Comparison of ENCODE assay signal across 11 cellular contexts in the genomic region with DNA sequence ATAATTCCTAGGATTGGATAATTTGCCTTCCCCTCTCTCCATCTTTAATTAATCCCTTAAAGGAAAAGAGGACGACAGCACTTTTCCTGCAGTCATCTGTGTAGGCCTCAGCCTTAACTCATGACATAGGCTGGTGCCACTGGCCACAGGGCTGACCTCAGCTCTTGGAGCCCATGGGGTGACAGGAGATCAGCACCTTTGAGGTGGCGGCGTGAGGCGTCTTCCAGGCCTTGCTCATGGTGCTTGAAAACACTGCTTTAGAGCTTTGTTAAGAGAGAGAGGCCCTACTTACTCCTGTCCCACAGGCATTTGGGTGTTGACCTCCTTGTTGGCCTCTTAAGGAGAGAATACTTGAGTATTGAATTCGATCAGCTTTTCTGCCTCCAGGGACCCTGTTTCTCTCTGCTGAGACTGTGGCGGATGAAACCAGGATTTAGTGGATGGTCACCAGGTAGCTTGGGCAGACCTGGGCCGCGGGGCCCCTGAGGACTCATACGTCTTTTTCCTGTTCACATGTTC. TPM values are rescaled to one million over a fixed set of nuclear protein-coding genes. Genes with fewer than 3 reads are reported as not detected.
DNase-seq lines count a peak whose midpoint lies in the region; ATAC-seq and TF ChIP-seq lines count a peak whose summit lies in the region.
"Had no signal": no experiment of that assay in that cellular context is flagged by ENCODE, and none has a peak within 500 bp of the region (broad histone marks: within the 10 kb centered on the region; RNA-seq: fewer than 3 reads in every experiment).

No MANE protein-coding gene starts in this region.

- peak overlapping the region; percentile 67 for H3K27ac Mint-ChIP-seq in activated naive CD4-positive, alpha-beta T cell treated with anti-CD3 and anti-CD28 coated beads, Interleukin-2, amount 10 ng/mL, durations not matched to agents 7 days and 5 days
- H3K27ac Mint-ChIP-seq in IgD-negative memory B cell, result peak overlapping the region; percentile 20 to 74 (median 58)
- peak overlapping the region; percentile 56 for H3K27ac Mint-ChIP-seq in dendritic cell treated with granulocyte-macrophage colony-stimulating factor and Interleukin-4, amounts not matched to agents 40 ng/mL and 50 ng/mL, for 4 days
- H3K27ac Mint-ChIP-seq in type B pancreatic cell, result no peak overlapping the region
- H3K27ac Mint-ChIP-seq in osteocyte (ENCODE audit: unreplicated experiment), result no peak overlapping the region

- H3K9me3 Mint-ChIP-seq in activated naive CD4-positive, alpha-beta T cell treated with anti-CD3 and anti-CD28 coated beads, Interleukin-2, amount 10 ng/mL, durations not matched to agents 7 days and 5 days, result no peaks in the 10 kb centered on the region
- no peaks in the 10 kb centered on the region for H3K9me3 Mint-ChIP-seq in IgD-negative memory B cell
- no peaks in the 10 kb centered on the region for H3K9me3 Mint-ChIP-seq in dendritic cell treated with granulocyte-macrophage colony-stimulating factor and Interleukin-4, amounts not matched to agents 40 ng/mL and 50 ng/mL, for 4 days
- H3K9me3 Mint-ChIP-seq in type B pancreatic cell, result no peaks in the 10 kb centered on the region
- H3K9me3 Mint-ChIP-seq in osteocyte (ENCODE audit: unreplicated experiment), result no peaks in the 10 kb centered on the region

- TF ChIP-seq CTCF in type B pancreatic cell (conservative IDR thresholded peaks at IDR 0.05) (no peak), osteocyte (IDR thresholded peaks at IDR 0.05) (no peak)

- ATAC-seq in HG02938 (IDR thresholded peaks at IDR 0.05; ENCODE audit: unreplicated experiment), result no peak

- intact Hi-C loops in dendritic cell treated with granulocyte-macrophage colony-stimulating factor and Interleukin-4, amounts not matched to agents 40 ng/mL and 50 ng/mL, for 4 days (cut with micrococcal nuclease), result no loop called here

- no peak overlapping the region for H3K4me3 Mint-ChIP-seq in activated naive CD4-positive, alpha-beta T cell treated with anti-CD3 and anti-CD28 coated beads, Interleukin-2, amount 10 ng/mL, durations not matched to agents 7 days and 5 days
- H3K4me3 Mint-ChIP-seq in IgD-negative memory B cell, result peak overlapping the region in 3 of 4 donors; percentile 6 to 59 (median 28)
- H3K4me3 Mint-ChIP-seq in dendritic cell treated with granulocyte-macrophage colony-stimulating factor and Interleukin-4, amounts not matched to agents 40 ng/mL and 50 ng/mL, for 4 days, result no peak overlapping the region
- H3K4me3 Mint-ChIP-seq in type B pancreatic cell, result no peak overlapping the region
- no peak overlapping the region for H3K4me3 Mint-ChIP-seq in osteocyte (ENCODE audit: unreplicated experiment)

- H3K4me1 Mint-ChIP-seq in activated naive CD4-positive, alpha-beta T cell treated with anti-CD3 and anti-CD28 coated beads, Interleukin-2, amount 10 ng/mL, durations not matched to agents 7 days and 5 days, result peaks cover 46% of the 10 kb centered on the region
- H3K4me1 Mint-ChIP-seq in IgD-negative memory B cell, result peaks cover 40 to 45% (median 41%) of the 10 kb centered on the region in 3 donors
- H3K4me1 Mint-ChIP-seq in dendritic cell treated with granulocyte-macrophage colony-stimulating factor and Interleukin-4, amounts not matched to agents 40 ng/mL and 50 ng/mL, for 4 days (ENCODE audit: low read depth), result peaks cover 53% of the 10 kb centered on the region
- H3K4me1 Mint-ChIP-seq in type B pancreatic cell (ENCODE audit: unreplicated experiment), result peaks cover 24% of the 10 kb centered on the region
- H3K4me1 Mint-ChIP-seq in osteocyte (ENCODE audit: unreplicated experiment), result peaks cover 27% of the 10 kb centered on the region

- H3K27me3 Mint-ChIP-seq in activated naive CD4-positive, alpha-beta T cell treated with anti-CD3 and anti-CD28 coated beads, Interleukin-2, amount 10 ng/mL, durations not matched to agents 7 days and 5 days, result no peaks in the 10 kb centered on the region
- H3K27me3 Mint-ChIP-seq in IgD-negative memory B cell, result no peaks in the 10 kb centered on the region
- no peaks in the 10 kb centered on the region for H3K27me3 Mint-ChIP-seq in dendritic cell treated with granulocyte-macrophage colony-stimulating factor and Interleukin-4, amounts not matched to agents 40 ng/mL and 50 ng/mL, for 4 days
- H3K27me3 Mint-ChIP-seq in type B pancreatic cell, result no peaks in the 10 kb centered on the region
- no peaks in the 10 kb centered on the region for H3K27me3 Mint-ChIP-seq in osteocyte (ENCODE audit: unreplicated experiment)

- CTCF ChIA-PET in activated naive CD4-positive, alpha-beta T cell treated with anti-CD3 and anti-CD28 coated beads, Interleukin-2, amount 10 ng/mL, durations not matched to agents 7 days and 5 days (lab: Charles Lee), result interaction anchor here (2.8 kb wide), 1 partner anchor 9 kb away, joined by 8 read pairs; no protein-coding TSS in a partner anchor

- H3K36me3 Mint-ChIP-seq in activated naive CD4-positive, alpha-beta T cell treated with anti-CD3 and anti-CD28 coated beads, Interleukin-2, amount 10 ng/mL, durations not matched to agents 7 days and 5 days, result peaks cover 41% of the 10 kb centered on the region
- H3K36me3 Mint-ChIP-seq in IgD-negative memory B cell (peaks cover 12% of the 10 kb centered on the region), type B pancreatic cell (peaks cover 18% of the 10 kb centered on the region), osteocyte (ENCODE audit: unreplicated experiment) (peaks cover 18% of the 10 kb centered on the region)
- peaks cover 68% of the 10 kb centered on the region for H3K36me3 Mint-ChIP-seq in dendritic cell treated with granulocyte-macrophage colony-stimulating factor and Interleukin-4, amounts not matched to agents 40 ng/mL and 50 ng/mL, for 4 days (ENCODE audit: low read depth)

- DNase-seq in activated naive CD4-positive, alpha-beta T cell treated with anti-CD3 and anti-CD28 coated beads, Interleukin-2, amount 10 ng/mL, durations not matched to agents 7 days and 5 days, result no peak
- no peak for DNase-seq in activated naive CD4-positive, alpha-beta T cell treated with anti-CD3 and anti-CD28 coated beads, Interleukin-2, amount 50 U/mL, for 16 hours
- DNase-seq in type B pancreatic cell (ENCODE audit: extremely low spot score, unreplicated experiment) (peak; percentile 58), medulla oblongata (ENCODE audit: extremely low spot score) (no peak), osteocyte (ENCODE audit: extremely low spot score, unreplicated experiment) (no peak)
- DNase-seq: GM23248, hippocampal formation, mesenchymal stem cell had no signal

RNA-seq across cellular contexts. Expression of gene TENT4A, which starts 23.4 kb away (rescaled TPM):
- 1.6 TPM for polyA plus RNA-seq in IgD-negative memory B cell
- total RNA-seq in type B pancreatic cell (ENCODE audit: low replicate concordance) (21.7 and 34.1 TPM in 2 replicates), osteocyte (21.3 and 21.6 TPM in 2 replicates)

Comparison
In these comparisons a context has a peak if more than half of its experiments do, and no peak if none do; other contexts are left out.
1. H3K27ac Mint-ChIP-seq: peak in activated naive CD4-positive, alpha-beta T cell treated with anti-CD3 and anti-CD28 coated beads, Interleukin-2, amount 10 ng/mL, durations not matched to agents 7 days and 5 days (single experiment), IgD-negative memory B cell (3 of 3) and dendritic cell treated with granulocyte-macrophage colony-stimulating factor and Interleukin-4, amounts not matched to agents 40 ng/mL and 50 ng/mL, for 4 days (single experiment); none in type B pancreatic cell (single experiment) and osteocyte (single experiment).
2. H3K4me3 Mint-ChIP-seq: peak in IgD-negative memory B cell (3 of 4); none in activated naive CD4-positive, alpha-beta T cell treated with anti-CD3 and anti-CD28 coated beads, Interleukin-2, amount 10 ng/mL, durations not matched to agents 7 days and 5 days (single experiment), dendritic cell treated with granulocyte-macrophage colony-stimulating factor and Interleukin-4, amounts not matched to agents 40 ng/mL and 50 ng/mL, for 4 days (single experiment), type B pancreatic cell (single experiment) and osteocyte (single experiment).